1 cellular context compared by ENCODE assay signal in the genomic region with DNA sequence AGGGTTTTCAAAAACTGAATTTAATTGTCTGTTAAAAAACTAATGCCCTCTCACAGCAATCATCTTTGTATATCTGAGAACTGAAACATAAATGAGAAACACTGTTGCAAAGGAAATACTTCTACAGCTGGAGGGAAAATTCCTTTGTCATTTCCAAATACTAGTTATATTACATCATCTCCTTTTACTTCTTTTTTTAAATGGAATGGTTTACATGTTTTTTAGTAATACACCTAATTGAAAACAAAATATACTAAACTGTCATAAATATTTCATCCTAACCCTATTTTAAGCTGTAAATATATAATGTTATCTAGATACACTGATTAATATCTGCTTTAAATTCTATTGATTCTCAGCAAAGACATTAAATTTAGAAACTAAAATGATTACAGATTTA.
TF ChIP-seq lines count a peak whose summit lies in the region.

No MANE protein-coding gene starts in this region.

TF ChIP-seq in HEK293, 187 proteins besides CTCF, POLR2A, EP300 and RAD21 (continued from another document):
- TF ChIP-seq, protein P1, sequence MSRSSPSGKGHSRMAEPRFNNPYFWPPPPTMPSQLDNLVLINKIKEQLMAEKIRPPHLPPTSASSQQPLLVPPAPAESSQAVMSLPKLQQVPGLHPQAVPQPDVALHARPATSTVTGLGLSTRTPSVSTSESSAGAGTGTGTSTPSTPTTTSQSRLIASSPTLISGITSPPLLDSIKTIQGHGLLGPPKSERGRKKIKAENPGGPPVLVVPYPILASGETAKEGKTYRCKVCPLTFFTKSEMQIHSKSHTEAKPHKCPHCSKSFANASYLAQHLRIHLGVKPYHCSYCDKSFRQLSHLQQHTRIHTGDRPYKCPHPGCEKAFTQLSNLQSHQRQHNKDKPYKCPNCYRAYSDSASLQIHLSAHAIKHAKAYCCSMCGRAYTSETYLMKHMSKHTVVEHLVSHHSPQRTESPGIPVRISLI (tag by site-specific recombination; IDR thresholded peaks at IDR 0.05): peak; percentile 83
- TF ChIP-seq ZNF16 (tag by site-specific recombination; IDR thresholded peaks at IDR 0.05; ENCODE audit: low read depth): no peak
- TF ChIP-seq ZNF416 (tag by site-specific recombination; IDR thresholded peaks at IDR 0.05): no peak
- TF ChIP-seq, protein P2, sequence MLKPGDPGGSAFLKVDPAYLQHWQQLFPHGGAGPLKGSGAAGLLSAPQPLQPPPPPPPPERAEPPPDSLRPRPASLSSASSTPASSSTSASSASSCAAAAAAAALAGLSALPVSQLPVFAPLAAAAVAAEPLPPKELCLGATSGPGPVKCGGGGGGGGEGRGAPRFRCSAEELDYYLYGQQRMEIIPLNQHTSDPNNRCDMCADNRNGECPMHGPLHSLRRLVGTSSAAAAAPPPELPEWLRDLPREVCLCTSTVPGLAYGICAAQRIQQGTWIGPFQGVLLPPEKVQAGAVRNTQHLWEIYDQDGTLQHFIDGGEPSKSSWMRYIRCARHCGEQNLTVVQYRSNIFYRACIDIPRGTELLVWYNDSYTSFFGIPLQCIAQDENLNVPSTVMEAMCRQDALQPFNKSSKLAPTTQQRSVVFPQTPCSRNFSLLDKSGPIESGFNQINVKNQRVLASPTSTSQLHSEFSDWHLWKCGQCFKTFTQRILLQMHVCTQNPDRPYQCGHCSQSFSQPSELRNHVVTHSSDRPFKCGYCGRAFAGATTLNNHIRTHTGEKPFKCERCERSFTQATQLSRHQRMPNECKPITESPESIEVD (tag by site-specific recombination; IDR thresholded peaks at IDR 0.05): peak; percentile 90
- TF ChIP-seq ZNF529 (tag by site-specific recombination; IDR thresholded peaks at IDR 0.05; ENCODE audit: insufficient replicate concordance): no peak
- no peak for TF ChIP-seq ZFP37 (tag by site-specific recombination; IDR thresholded peaks at IDR 0.05)
- TF ChIP-seq ZNF2 (tag by site-specific recombination; IDR thresholded peaks at IDR 0.05): no peak
- 0 out of 2 replicates have a peak, but pooled peaks have one; percentile 29 for TF ChIP-seq SP7 (tag by site-specific recombination; IDR thresholded peaks at IDR 0.05)
- no peak for TF ChIP-seq ZNF521 (tag by site-specific recombination; IDR thresholded peaks at IDR 0.05)
TF ChIP-seq in HEK293: peak in this region for 8.
